In genomic region chr14:104118006-104118844, GRCh38 we compare ENCODE assay signal across 16 cellular contexts. TPM values are rescaled to one million over a fixed set of nuclear protein-coding genes. Genes with fewer than 3 reads are reported as not detected.
A peak's percentile ranks its signal among the peaks of the same experiment; 100 is the strongest.
DNase-seq lines count a peak whose midpoint lies in the region; ATAC-seq and TF ChIP-seq lines count a peak whose summit lies in the region.
"Had no signal": no experiment of that assay in that cellular context is flagged by ENCODE, and none has a peak within 500 bp of the region (broad histone marks: within the 10 kb centered on the region; RNA-seq: fewer than 3 reads in every experiment).

No MANE protein-coding gene starts in this region.

- TF ChIP-seq CTCF in Caco-2 (IDR thresholded peaks at IDR 0.05; ENCODE audit: insufficient read depth in 1 of 2, low read depth in 1 of 2, low read length in 1 of 2, severe bottlenecking in 1 of 2, unreplicated experiment in 1 of 2) = no peak

- no peak overlapping the region for H3K27ac Mint-ChIP-seq in Caco-2 (ENCODE audit: unreplicated experiment)
- H3K27ac Mint-ChIP-seq: activated B cell treated with CpG ODN at 0.5 μM for 24 hours; CD4-positive, CD25-positive, alpha-beta regulatory T cell had no signal

- no peak overlapping the region for H3K9ac ChIP-seq in HUES6 (ENCODE audit: low read length)
- H3K9ac ChIP-seq: KMS-11, parathyroid adenoma had no signal

- H3K36me3 Mint-ChIP-seq in Caco-2 (ENCODE audit: insufficient read depth, unreplicated experiment) = no peaks in the 10 kb centered on the region
- no peaks in the 10 kb centered on the region for H3K36me3 Mint-ChIP-seq in activated T-cell treated with anti-CD3 and anti-CD28 coated beads, Interleukin-2, amount 50 U/mL, for 4 hours (ENCODE audit: insufficient read depth)
- H3K36me3 Mint-ChIP-seq: CD4-positive, CD25-positive, alpha-beta regulatory T cell had no signal

- no peak for ATAC-seq in activated T-cell treated with anti-CD3 and anti-CD28 coated beads, Interleukin-2, amount 50 U/mL, for 4 hours
- ATAC-seq: body of pancreas had no signal

- peaks cover 9% of the 10 kb centered on the region for H3K9me3 Mint-ChIP-seq in Caco-2 (ENCODE audit: unreplicated experiment)
- H3K9me3 Mint-ChIP-seq in activated T-cell treated with anti-CD3 and anti-CD28 coated beads, Interleukin-2, amount 50 U/mL, for 4 hours = no peaks in the 10 kb centered on the region
- H3K9me3 Mint-ChIP-seq: activated B cell treated with CpG ODN at 0.5 μM for 24 hours had no signal

- H3K4me1 Mint-ChIP-seq in Caco-2 (ENCODE audit: low read depth, unreplicated experiment) = no peaks in the 10 kb centered on the region
- no peaks in the 10 kb centered on the region for H3K4me1 Mint-ChIP-seq in activated T-cell treated with anti-CD3 and anti-CD28 coated beads, Interleukin-2, amount 50 U/mL, for 4 hours (ENCODE audit: low read depth)
- H3K4me1 Mint-ChIP-seq: CD4-positive, CD25-positive, alpha-beta regulatory T cell had no signal

- TSS peak; percentile 69 for BruUV-seq in Caco-2 (replicated peaks; lab: Mats Ljungman, UMichigan)

- POLR2A ChIA-PET in Caco-2 (lab: Charles Lee) = no interaction called here

- peak in 1 of 2 experiments; percentile 36 for DNase-seq in Caco-2
- DNase-seq in cardiac septum (ENCODE audit: low spot score) = peak; percentile 49
- peak; percentile 62 for DNase-seq in posterior vena cava (ENCODE audit: low spot score)
- DNase-seq in putamen (ENCODE audit: low spot score) = no peak
- DNase-seq in activated T-cell treated with anti-CD3 and anti-CD28 coated beads, Interleukin-2, amount 50 U/mL, for 4 hours = no peak
- DNase-seq in effector CD8-positive, alpha-beta T cell (lab: John Stamatoyannopoulos, UW) = no peak
- DNase-seq: activated B cell treated with CpG ODN at 0.5 μM for 24 hours; CD4-positive, CD25-positive, alpha-beta regulatory T cell; mesenchymal stem cell; NCI-H1694 treated with DMSO at 0.1 percent for 48 hours; NCI-H774; SIG-M5 had no signal

- H3K9me3 ChIP-seq in Caco-2 = no peaks in the 10 kb centered on the region
- H3K9me3 ChIP-seq in HUES6 (ENCODE audit: control insufficient read depth, insufficient read depth, low read depth, low read length) = peaks cover 3% of the 10 kb centered on the region; the same call in 1 of the 2 replicates
- H3K9me3 ChIP-seq: body of pancreas had no signal

- H3K27ac ChIP-seq in HUES6 (ENCODE audit: low read depth, low read length) = no peak overlapping the region
- H3K27ac ChIP-seq: KMS-11, parathyroid adenoma had no signal

- CTCF ChIA-PET in Caco-2 (lab: Charles Lee) = interaction anchor here (3.1 kb wide), 1 partner anchor 40 kb away, joined by 9 read pairs; no protein-coding TSS in a partner anchor

- H3K4me3 ChIP-seq in Caco-2 (ENCODE audit: low read depth, low read length) (no peak overlapping the region), HUES6 (ENCODE audit: low read depth, low read length) (peak overlapping the region; percentile 63)
- H3K4me3 ChIP-seq: body of pancreas had no signal

- no peaks in the 10 kb centered on the region for H3K27me3 ChIP-seq in Caco-2 (replicated peaks; ENCODE audit: control insufficient read depth, insufficient read depth, low read length)
- peaks cover 79% of the 10 kb centered on the region for H3K27me3 ChIP-seq in HUES6 (ENCODE audit: control insufficient read depth, insufficient read depth, low read length)

- intact Hi-C loops in Caco-2 (cut with micrococcal nuclease; ENCODE audit: unreplicated experiment) = no loop called here
- intact Hi-C loops in cardiac septum (cut with DNase I) = no loop called here
- intact Hi-C loops in posterior vena cava (cut with DNase I) = no loop called here

- no peaks in the 10 kb centered on the region for H3K36me3 ChIP-seq in Caco-2 (ENCODE audit: control insufficient read depth, insufficient read depth, low read length)
- H3K36me3 ChIP-seq in HUES6 (ENCODE audit: control insufficient read depth, insufficient read depth, low read length) = no peaks in the 10 kb centered on the region

- H3K27me3 Mint-ChIP-seq in Caco-2 (ENCODE audit: insufficient read depth, unreplicated experiment) = no peaks in the 10 kb centered on the region
- peaks cover 47% of the 10 kb centered on the region for H3K27me3 Mint-ChIP-seq in activated T-cell treated with anti-CD3 and anti-CD28 coated beads, Interleukin-2, amount 50 U/mL, for 4 hours (ENCODE audit: low read depth)

- H3K4me1 ChIP-seq in Caco-2 (peaks cover 13% of the 10 kb centered on the region), HUES6 (ENCODE audit: control insufficient read depth, insufficient read depth, low read length) (no peaks in the 10 kb centered on the region)

- H3K4me3 Mint-ChIP-seq in Caco-2 (ENCODE audit: unreplicated experiment) = peak overlapping the region; percentile 19
- no peak overlapping the region for H3K4me3 Mint-ChIP-seq in activated T-cell treated with anti-CD3 and anti-CD28 coated beads, Interleukin-2, amount 50 U/mL, for 4 hours
- H3K4me3 Mint-ChIP-seq: activated B cell treated with CpG ODN at 0.5 μM for 24 hours; CD4-positive, CD25-positive, alpha-beta regulatory T cell had no signal

RNA-seq across cellular contexts. Expression of gene KIF26A, which starts 20.2 kb away (rescaled TPM):
- total RNA-seq in Caco-2 (2022) (4.2 and 5.5 TPM in 2 replicates), cardiac septum (6.8 TPM), posterior vena cava (1 to 10 TPM; 5.0 to 6.9 TPM)
- under 1 TPM; 0.24 to 0.86 (median 0.40) TPM for total RNA-seq in activated T-cell treated with anti-CD3 and anti-CD28 coated beads, Interleukin-2, amount 50 U/mL, for 4 hours
- total RNA-seq: activated B cell treated with CpG ODN at 0.5 μM for 24 hours had no signal

RNA-seq across cellular contexts. Expression of gene ASPG, which starts 32.7 kb away (rescaled TPM):
- total RNA-seq in Caco-2 (2022) (not detected in 2 replicates), cardiac septum (4.4 TPM), posterior vena cava (1 to 10 TPM; 1.3 to 3.2 TPM)
- total RNA-seq in activated T-cell treated with anti-CD3 and anti-CD28 coated beads, Interleukin-2, amount 50 U/mL, for 4 hours = under 1 TPM in 1 of 3 donors, not detected in 2; 0.19 TPM
- total RNA-seq: activated B cell treated with CpG ODN at 0.5 μM for 24 hours; CD4-positive, CD25-positive, alpha-beta regulatory T cell had no signal

Comparison
In these comparisons a context has a peak if more than half of its experiments do, and no peak if none do; other contexts are left out.
1. DNase-seq: peak in cardiac septum (single experiment) and posterior vena cava (single experiment); none in putamen (single experiment), activated T-cell treated with anti-CD3 and anti-CD28 coated beads, Interleukin-2, amount 50 U/mL, for 4 hours (single experiment) and effector CD8-positive, alpha-beta T cell (single experiment).